In the genomic region with DNA sequence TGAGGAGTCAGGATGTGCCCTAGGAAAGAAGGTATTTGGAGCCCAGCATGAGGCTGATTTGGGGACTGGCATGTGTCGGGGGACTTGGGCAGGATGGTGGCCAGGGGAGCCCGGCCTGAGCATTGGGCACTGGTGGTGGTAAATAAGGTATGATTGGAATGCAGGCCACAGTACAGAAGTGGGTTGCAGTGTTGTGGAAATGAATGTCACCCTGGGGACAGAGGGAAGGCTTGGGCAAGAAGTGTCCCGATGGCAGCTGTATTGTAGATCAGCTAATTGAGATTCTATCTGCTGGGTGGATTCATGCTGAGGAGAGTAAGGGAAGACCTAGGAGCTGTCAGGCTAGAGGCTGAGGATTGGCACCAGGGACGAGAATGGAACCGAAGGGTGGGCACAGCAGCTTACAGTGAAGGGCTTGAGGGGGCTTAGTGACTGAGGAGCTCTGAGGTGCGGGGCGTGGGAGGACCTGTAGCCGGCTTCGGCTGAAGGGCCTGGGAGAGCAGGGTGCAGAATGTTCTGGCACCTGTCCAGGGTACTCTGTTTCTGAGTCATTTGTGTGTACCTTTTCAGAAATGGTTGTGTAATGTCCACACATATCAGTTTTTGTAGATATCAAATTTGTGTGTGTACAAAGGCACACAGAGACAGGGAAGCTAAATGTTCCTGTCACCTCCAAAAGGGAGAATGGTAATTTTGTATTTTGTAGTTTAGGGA, we compare ENCODE assay signal across 1 cellular context.
TF ChIP-seq lines count a peak whose summit lies in the region.

No MANE protein-coding gene starts in this region.

TF ChIP-seq in HepG2, 621 proteins besides CTCF, POLR2A, EP300 and RAD21 (continued from another document and continues in another):
- TF ChIP-seq, protein P1, sequence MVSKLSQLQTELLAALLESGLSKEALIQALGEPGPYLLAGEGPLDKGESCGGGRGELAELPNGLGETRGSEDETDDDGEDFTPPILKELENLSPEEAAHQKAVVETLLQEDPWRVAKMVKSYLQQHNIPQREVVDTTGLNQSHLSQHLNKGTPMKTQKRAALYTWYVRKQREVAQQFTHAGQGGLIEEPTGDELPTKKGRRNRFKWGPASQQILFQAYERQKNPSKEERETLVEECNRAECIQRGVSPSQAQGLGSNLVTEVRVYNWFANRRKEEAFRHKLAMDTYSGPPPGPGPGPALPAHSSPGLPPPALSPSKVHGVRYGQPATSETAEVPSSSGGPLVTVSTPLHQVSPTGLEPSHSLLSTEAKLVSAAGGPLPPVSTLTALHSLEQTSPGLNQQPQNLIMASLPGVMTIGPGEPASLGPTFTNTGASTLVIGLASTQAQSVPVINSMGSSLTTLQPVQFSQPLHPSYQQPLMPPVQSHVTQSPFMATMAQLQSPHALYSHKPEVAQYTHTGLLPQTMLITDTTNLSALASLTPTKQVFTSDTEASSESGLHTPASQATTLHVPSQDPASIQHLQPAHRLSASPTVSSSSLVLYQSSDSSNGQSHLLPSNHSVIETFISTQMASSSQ (IDR thresholded peaks at IDR 0.05; ENCODE audit: low read depth): no peak
- TF ChIP-seq, protein P1 (CRISPR knock-in tag; IDR thresholded peaks at IDR 0.05; ENCODE audit: borderline replicate concordance): no peak
- TF ChIP-seq RXRB (CRISPR knock-in tag; IDR thresholded peaks at IDR 0.05; ENCODE audit: borderline replicate concordance) (peak; percentile 26; the same call in 1 of the 2 replicates), ZMYM3 (CRISPR knock-in tag; IDR thresholded peaks at IDR 0.05) (no peak), ZNF124 (CRISPR knock-in tag; IDR thresholded peaks at IDR 0.05) (no peak), TBX2 (CRISPR knock-in tag; IDR thresholded peaks at IDR 0.05; ENCODE audit: borderline replicate concordance) (peak; percentile 31; the same call in 1 of the 2 replicates), RFX5 (IDR thresholded peaks at IDR 0.05; ENCODE audit: low read depth, low read length) (no peak), ZNF678 (CRISPR knock-in tag; IDR thresholded peaks at IDR 0.05) (no peak), GFI1 (CRISPR knock-in tag; IDR thresholded peaks at IDR 0.05; ENCODE audit: borderline replicate concordance) (no peak), ZNF138 (CRISPR knock-in tag; IDR thresholded peaks at IDR 0.05; ENCODE audit: low read depth) (no peak), TP53 (CRISPR knock-in tag; conservative IDR thresholded peaks at IDR 0.05) (no peak), ZNF33B (CRISPR knock-in tag; IDR thresholded peaks at IDR 0.05) (no peak), HMG20A (CRISPR knock-in tag; IDR thresholded peaks at IDR 0.05; ENCODE audit: borderline replicate concordance) (peak; percentile 29; the same call in 1 of the 2 replicates), HMGA1 (CRISPR knock-in tag; conservative IDR thresholded peaks at IDR 0.05) (no peak), SOX6 (IDR thresholded peaks at IDR 0.05) (no peak), SOX6 (CRISPR knock-in tag; IDR thresholded peaks at IDR 0.05) (peak; percentile 34; the same call in 1 of the 2 replicates), FOSL1 (CRISPR knock-in tag; IDR thresholded peaks at IDR 0.05; ENCODE audit: borderline replicate concordance) (no peak), SIX4 (CRISPR knock-in tag; IDR thresholded peaks at IDR 0.05) (no peak), ZNF713 (CRISPR knock-in tag; IDR thresholded peaks at IDR 0.05) (no peak), ISX (CRISPR knock-in tag; conservative IDR thresholded peaks at IDR 0.05) (no peak), MAFK (conservative IDR thresholded peaks at IDR 0.05 in 1 of 2, IDR thresholded peaks at IDR 0.05 in 1 of 2; ENCODE audit: low read length in 2 of 2) (no peak), ZSCAN22 (CRISPR knock-in tag; IDR thresholded peaks at IDR 0.05) (no peak), CEBPB (IDR thresholded peaks at IDR 0.05; ENCODE audit: borderline replicate concordance, low read depth, low read length) (peak; percentile 87), ZFP41 (CRISPR knock-in tag; IDR thresholded peaks at IDR 0.05; ENCODE audit: borderline replicate concordance) (no peak), NCOR1 (IDR thresholded peaks at IDR 0.05; ENCODE audit: borderline replicate concordance, low read length) (no peak), ZNF883 (CRISPR knock-in tag; IDR thresholded peaks at IDR 0.05; ENCODE audit: not compliant biosample characterization) (no peak), ZNF644 (CRISPR knock-in tag; IDR thresholded peaks at IDR 0.05; ENCODE audit: low read depth) (no peak), ZFP62 (CRISPR knock-in tag; IDR thresholded peaks at IDR 0.05) (no peak), RBAK (CRISPR knock-in tag; IDR thresholded peaks at IDR 0.05) (no peak), NR2F6 (IDR thresholded peaks at IDR 0.05) (no peak), NR2F6 (CRISPR knock-in tag; IDR thresholded peaks at IDR 0.05) (no peak), FOXA3 (CRISPR knock-in tag; IDR thresholded peaks at IDR 0.05) (peak; percentile 77)
- TF ChIP-seq, protein P2, sequence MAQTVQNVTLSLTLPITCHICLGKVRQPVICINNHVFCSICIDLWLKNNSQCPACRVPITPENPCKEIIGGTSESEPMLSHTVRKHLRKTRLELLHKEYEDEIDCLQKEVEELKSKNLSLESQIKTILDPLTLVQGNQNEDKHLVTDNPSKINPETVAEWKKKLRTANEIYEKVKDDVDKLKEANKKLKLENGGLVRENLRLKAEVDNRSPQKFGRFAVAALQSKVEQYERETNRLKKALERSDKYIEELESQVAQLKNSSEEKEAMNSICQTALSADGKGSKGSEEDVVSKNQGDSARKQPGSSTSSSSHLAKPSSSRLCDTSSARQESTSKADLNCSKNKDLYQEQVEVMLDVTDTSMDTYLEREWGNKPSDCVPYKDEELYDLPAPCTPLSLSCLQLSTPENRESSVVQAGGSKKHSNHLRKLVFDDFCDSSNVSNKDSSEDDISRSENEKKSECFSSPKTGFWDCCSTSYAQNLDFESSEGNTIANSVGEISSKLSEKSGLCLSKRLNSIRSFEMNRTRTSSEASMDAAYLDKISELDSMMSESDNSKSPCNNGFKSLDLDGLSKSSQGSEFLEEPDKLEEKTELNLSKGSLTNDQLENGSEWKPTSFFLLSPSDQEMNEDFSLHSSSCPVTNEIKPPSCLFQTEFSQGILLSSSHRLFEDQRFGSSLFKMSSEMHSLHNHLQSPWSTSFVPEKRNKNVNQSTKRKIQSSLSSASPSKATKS (CRISPR knock-in tag; IDR thresholded peaks at IDR 0.05): no peak
- TF ChIP-seq, protein P3, sequence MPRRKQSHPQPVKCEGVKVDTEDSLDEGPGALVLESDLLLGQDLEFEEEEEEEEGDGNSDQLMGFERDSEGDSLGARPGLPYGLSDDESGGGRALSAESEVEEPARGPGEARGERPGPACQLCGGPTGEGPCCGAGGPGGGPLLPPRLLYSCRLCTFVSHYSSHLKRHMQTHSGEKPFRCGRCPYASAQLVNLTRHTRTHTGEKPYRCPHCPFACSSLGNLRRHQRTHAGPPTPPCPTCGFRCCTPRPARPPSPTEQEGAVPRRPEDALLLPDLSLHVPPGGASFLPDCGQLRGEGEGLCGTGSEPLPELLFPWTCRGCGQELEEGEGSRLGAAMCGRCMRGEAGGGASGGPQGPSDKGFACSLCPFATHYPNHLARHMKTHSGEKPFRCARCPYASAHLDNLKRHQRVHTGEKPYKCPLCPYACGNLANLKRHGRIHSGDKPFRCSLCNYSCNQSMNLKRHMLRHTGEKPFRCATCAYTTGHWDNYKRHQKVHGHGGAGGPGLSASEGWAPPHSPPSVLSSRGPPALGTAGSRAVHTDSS (CRISPR knock-in tag; conservative IDR thresholded peaks at IDR 0.05): no peak
- TF ChIP-seq, protein P4, sequence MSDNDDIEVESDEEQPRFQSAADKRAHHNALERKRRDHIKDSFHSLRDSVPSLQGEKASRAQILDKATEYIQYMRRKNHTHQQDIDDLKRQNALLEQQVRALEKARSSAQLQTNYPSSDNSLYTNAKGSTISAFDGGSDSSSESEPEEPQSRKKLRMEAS (IDR thresholded peaks at IDR 0.05): no peak
- TF ChIP-seq, protein P5, sequence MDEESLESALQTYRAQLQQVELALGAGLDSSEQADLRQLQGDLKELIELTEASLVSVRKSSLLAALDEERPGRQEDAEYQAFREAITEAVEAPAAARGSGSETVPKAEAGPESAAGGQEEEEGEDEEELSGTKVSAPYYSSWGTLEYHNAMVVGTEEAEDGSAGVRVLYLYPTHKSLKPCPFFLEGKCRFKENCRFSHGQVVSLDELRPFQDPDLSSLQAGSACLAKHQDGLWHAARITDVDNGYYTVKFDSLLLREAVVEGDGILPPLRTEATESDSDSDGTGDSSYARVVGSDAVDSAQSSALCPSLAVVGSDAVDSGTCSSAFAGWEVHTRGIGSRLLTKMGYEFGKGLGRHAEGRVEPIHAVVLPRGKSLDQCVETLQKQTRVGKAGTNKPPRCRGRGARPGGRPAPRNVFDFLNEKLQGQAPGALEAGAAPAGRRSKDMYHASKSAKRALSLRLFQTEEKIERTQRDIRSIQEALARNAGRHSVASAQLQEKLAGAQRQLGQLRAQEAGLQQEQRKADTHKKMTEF (CRISPR knock-in tag; IDR thresholded peaks at IDR 0.05): no peak
- TF ChIP-seq, protein P6, sequence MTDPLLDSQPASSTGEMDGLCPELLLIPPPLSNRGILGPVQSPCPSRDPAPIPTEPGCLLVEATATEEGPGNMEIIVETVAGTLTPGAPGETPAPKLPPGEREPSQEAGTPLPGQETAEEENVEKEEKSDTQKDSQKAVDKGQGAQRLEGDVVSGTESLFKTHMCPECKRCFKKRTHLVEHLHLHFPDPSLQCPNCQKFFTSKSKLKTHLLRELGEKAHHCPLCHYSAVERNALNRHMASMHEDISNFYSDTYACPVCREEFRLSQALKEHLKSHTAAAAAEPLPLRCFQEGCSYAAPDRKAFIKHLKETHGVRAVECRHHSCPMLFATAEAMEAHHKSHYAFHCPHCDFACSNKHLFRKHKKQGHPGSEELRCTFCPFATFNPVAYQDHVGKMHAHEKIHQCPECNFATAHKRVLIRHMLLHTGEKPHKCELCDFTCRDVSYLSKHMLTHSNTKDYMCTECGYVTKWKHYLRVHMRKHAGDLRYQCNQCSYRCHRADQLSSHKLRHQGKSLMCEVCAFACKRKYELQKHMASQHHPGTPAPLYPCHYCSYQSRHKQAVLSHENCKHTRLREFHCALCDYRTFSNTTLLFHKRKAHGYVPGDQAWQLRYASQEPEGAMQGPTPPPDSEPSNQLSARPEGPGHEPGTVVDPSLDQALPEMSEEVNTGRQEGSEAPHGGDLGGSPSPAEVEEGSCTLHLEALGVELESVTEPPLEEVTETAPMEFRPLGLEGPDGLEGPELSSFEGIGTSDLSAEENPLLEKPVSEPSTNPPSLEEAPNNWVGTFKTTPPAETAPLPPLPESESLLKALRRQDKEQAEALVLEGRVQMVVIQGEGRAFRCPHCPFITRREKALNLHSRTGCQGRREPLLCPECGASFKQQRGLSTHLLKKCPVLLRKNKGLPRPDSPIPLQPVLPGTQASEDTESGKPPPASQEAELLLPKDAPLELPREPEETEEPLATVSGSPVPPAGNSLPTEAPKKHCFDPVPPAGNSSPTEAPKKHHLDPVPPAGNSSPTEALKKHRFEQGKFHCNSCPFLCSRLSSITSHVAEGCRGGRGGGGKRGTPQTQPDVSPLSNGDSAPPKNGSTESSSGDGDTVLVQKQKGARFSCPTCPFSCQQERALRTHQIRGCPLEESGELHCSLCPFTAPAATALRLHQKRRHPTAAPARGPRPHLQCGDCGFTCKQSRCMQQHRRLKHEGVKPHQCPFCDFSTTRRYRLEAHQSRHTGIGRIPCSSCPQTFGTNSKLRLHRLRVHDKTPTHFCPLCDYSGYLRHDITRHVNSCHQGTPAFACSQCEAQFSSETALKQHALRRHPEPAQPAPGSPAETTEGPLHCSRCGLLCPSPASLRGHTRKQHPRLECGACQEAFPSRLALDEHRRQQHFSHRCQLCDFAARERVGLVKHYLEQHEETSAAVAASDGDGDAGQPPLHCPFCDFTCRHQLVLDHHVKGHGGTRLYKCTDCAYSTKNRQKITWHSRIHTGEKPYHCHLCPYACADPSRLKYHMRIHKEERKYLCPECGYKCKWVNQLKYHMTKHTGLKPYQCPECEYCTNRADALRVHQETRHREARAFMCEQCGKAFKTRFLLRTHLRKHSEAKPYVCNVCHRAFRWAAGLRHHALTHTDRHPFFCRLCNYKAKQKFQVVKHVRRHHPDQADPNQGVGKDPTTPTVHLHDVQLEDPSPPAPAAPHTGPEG (CRISPR knock-in tag; IDR thresholded peaks at IDR 0.05): no peak
- TF ChIP-seq, protein P7, sequence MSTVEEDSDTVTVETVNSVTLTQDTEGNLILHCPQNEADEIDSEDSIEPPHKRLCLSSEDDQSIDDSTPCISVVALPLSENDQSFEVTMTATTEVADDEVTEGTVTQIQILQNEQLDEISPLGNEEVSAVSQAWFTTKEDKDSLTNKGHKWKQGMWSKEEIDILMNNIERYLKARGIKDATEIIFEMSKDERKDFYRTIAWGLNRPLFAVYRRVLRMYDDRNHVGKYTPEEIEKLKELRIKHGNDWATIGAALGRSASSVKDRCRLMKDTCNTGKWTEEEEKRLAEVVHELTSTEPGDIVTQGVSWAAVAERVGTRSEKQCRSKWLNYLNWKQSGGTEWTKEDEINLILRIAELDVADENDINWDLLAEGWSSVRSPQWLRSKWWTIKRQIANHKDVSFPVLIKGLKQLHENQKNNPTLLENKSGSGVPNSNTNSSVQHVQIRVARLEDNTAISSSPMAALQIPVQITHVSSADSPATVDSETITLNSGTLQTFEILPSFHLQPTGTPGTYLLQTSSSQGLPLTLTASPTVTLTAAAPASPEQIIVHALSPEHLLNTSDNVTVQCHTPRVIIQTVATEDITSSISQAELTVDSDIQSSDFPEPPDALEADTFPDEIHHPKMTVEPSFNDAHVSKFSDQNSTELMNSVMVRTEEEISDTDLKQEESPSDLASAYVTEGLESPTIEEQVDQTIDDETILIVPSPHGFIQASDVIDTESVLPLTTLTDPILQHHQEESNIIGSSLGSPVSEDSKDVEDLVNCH (CRISPR knock-in tag; IDR thresholded peaks at IDR 0.05): no peak
- TF ChIP-seq, protein P8, sequence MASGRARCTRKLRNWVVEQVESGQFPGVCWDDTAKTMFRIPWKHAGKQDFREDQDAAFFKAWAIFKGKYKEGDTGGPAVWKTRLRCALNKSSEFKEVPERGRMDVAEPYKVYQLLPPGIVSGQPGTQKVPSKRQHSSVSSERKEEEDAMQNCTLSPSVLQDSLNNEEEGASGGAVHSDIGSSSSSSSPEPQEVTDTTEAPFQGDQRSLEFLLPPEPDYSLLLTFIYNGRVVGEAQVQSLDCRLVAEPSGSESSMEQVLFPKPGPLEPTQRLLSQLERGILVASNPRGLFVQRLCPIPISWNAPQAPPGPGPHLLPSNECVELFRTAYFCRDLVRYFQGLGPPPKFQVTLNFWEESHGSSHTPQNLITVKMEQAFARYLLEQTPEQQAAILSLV (CRISPR knock-in tag; IDR thresholded peaks at IDR 0.05; ENCODE audit: borderline replicate concordance): no peak
- TF ChIP-seq, protein P9, sequence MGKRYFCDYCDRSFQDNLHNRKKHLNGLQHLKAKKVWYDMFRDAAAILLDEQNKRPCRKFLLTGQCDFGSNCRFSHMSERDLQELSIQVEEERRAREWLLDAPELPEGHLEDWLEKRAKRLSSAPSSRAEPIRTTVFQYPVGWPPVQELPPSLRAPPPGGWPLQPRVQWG (CRISPR knock-in tag; IDR thresholded peaks at IDR 0.05; ENCODE audit: borderline replicate concordance, low read depth): no peak
